15 cellular contexts compared by ENCODE assay signal in the genomic region with DNA sequence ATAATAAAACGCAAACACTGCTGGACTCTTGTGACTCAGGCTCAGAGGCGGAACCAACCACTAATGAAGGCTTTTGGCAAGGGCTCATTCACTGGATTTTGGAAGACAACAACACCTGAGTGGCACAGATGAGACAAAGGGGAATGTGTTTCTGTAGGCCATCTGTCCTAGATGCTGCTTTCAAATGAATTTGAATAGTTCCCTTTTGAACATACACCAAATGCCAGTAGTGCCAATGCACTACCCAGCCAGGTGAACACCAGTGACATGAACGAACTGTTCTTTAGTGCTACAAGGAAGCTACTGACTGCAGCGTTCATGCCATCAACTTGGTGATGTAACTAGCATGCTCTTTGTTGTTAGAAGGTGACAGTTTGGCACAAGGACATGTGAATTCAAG.
"Had no signal": no experiment of that assay in that cellular context is flagged by ENCODE, and none has a peak within 500 bp of the region (broad histone marks: within the 10 kb centered on the region; RNA-seq: fewer than 3 reads in every experiment).

No MANE protein-coding gene starts in this region.

- H3K9me3 Mint-ChIP-seq: dendritic cell treated with granulocyte-macrophage colony-stimulating factor and Interleukin-4, amounts not matched to agents 40 ng/mL and 50 ng/mL, for 4 days had no signal

- DNase-seq: foreskin keratinocyte; mammary epithelial cell; naive thymus-derived CD4-positive, alpha-beta T cell; nephron progenitor cell; sigmoid colon; stimulated activated CD4-positive, alpha-beta T cell treated with anti-CD3 and anti-CD28 coated beads, Interleukin-12 subunit alpha, Interleukin-12 subunit beta, amount 100 ng/mL, for 4 hours; stimulated activated naive CD4-positive, alpha-beta T cell; stomach; tibial artery; upper lobe of left lung had no signal

- H3K27me3 ChIP-seq: right atrium auricular region, sigmoid colon, stomach, tibial artery, upper lobe of left lung, vagina had no signal

- H3K4me1 ChIP-seq: foreskin keratinocyte, right atrium auricular region, sigmoid colon, stomach, suprapubic skin, tibial artery, upper lobe of left lung, vagina had no signal

- H3K27ac Mint-ChIP-seq: dendritic cell treated with granulocyte-macrophage colony-stimulating factor and Interleukin-4, amounts not matched to agents 40 ng/mL and 50 ng/mL, for 4 days; naive thymus-derived CD4-positive, alpha-beta T cell; nephron progenitor cell had no signal

- H3K4me3 ChIP-seq: right atrium auricular region, sigmoid colon, skin epidermis, stomach, suprapubic skin, tibial artery, upper lobe of left lung, vagina had no signal

- ATAC-seq: foreskin keratinocyte; naive thymus-derived CD4-positive, alpha-beta T cell had no signal

- H3K36me3 ChIP-seq: right atrium auricular region, sigmoid colon, stomach, suprapubic skin, tibial artery, upper lobe of left lung, vagina had no signal

- H3K4me3 Mint-ChIP-seq: dendritic cell treated with granulocyte-macrophage colony-stimulating factor and Interleukin-4, amounts not matched to agents 40 ng/mL and 50 ng/mL, for 4 days; naive thymus-derived CD4-positive, alpha-beta T cell; nephron progenitor cell had no signal

- H3K36me3 Mint-ChIP-seq: naive thymus-derived CD4-positive, alpha-beta T cell had no signal

- H3K27ac ChIP-seq: foreskin keratinocyte, right atrium auricular region, sigmoid colon, skin epidermis, stomach, suprapubic skin, tibial artery, upper lobe of left lung, vagina had no signal

- H3K9me3 ChIP-seq: right atrium auricular region, sigmoid colon, stomach, suprapubic skin, tibial artery, upper lobe of left lung, vagina had no signal

- H3K4me1 Mint-ChIP-seq: naive thymus-derived CD4-positive, alpha-beta T cell; nephron progenitor cell had no signal
